In genomic region chr16:90084215-90084614, GRCh38 we compare ENCODE assay signal across 34 cellular contexts. TPM values are rescaled to one million over a fixed set of nuclear protein-coding genes. Genes with fewer than 3 reads are reported as not detected.
"Had no signal": no experiment of that assay in that cellular context is flagged by ENCODE, and none has a peak within 500 bp of the region (broad histone marks: within the 10 kb centered on the region; RNA-seq: fewer than 3 reads in every experiment).

No MANE protein-coding gene starts in this region.

- H3K27me3 ChIP-seq: gastrocnemius medialis, right atrium auricular region, thyroid gland had no signal

- DNase-seq: dorsolateral prefrontal cortex; effector CD4-positive, alpha-beta T cell; foreskin fibroblast; gastrocnemius medialis; head of caudate nucleus; mesenchymal stem cell; naive thymus-derived CD4-positive, alpha-beta T cell; nephron progenitor cell; nucleus accumbens; stimulated activated CD4-positive, alpha-beta T cell treated with anti-CD3 and anti-CD28 coated beads, Interleukin-12 subunit alpha, Interleukin-12 subunit beta, amount 100 ng/mL, for 4 hours; stimulated activated CD4-positive, alpha-beta T cell treated with anti-CD3 and anti-CD28 coated beads, Interleukin-1b, Interleukin-23, amount 100 ng/mL, for 48 hours; stimulated activated CD4-positive, alpha-beta T cell treated with anti-CD3 and anti-CD28 coated beads, Interleukin-4, amount 100 ng/mL, for 24 hours; stimulated activated naive CD4-positive, alpha-beta T cell treated with Interleukin-2 at 50 U/mL for 16 hours; stomach; thyroid gland had no signal

- H3K36me3 Mint-ChIP-seq: mesothelial cell of epicardium, type B pancreatic cell had no signal

- H3K9me3 Mint-ChIP-seq: mesothelial cell of epicardium; stimulated activated effector memory CD8-positive, alpha-beta T cell treated with anti-CD3 and anti-CD28 coated beads, Interleukin-12 subunit alpha, Interleukin-12 subunit beta, amount 100 ng/mL, for 72 hours; type B pancreatic cell had no signal

- H3K4me3 Mint-ChIP-seq: mesothelial cell of epicardium; nephron progenitor cell; stimulated activated effector memory CD8-positive, alpha-beta T cell treated with anti-CD3 and anti-CD28 coated beads, Interleukin-12 subunit alpha, Interleukin-12 subunit beta, amount 100 ng/mL, for 72 hours; type B pancreatic cell had no signal

- H3K9me3 ChIP-seq: gastrocnemius medialis, prostate gland, thyroid gland had no signal

- H3K4me2 ChIP-seq: smooth muscle cell had no signal

- H3K27ac Mint-ChIP-seq: mesothelial cell of epicardium; naive thymus-derived CD4-positive, alpha-beta T cell; nephron progenitor cell; stimulated activated effector memory CD8-positive, alpha-beta T cell treated with anti-CD3 and anti-CD28 coated beads, Interleukin-12 subunit alpha, Interleukin-12 subunit beta, amount 100 ng/mL, for 72 hours; type B pancreatic cell had no signal

- H3K4me1 ChIP-seq: gastrocnemius medialis, prostate gland, right atrium auricular region, thyroid gland had no signal

- ATAC-seq: esophagus mucosa; gastrocnemius medialis; left lobe of liver; naive thymus-derived CD4-positive, alpha-beta T cell; sciatic nerve; stimulated activated effector memory CD8-positive, alpha-beta T cell treated with anti-CD3 and anti-CD28 coated beads, Interleukin-12 subunit alpha, Interleukin-12 subunit beta, amount 100 ng/mL, for 72 hours had no signal

- H3K4me3 ChIP-seq: dorsolateral prefrontal cortex, gastrocnemius medialis, lung, prostate gland, right atrium auricular region, smooth muscle cell, stomach, thyroid gland had no signal

- FAIRE-seq: keratinocyte had no signal

- H3K27ac ChIP-seq: dorsolateral prefrontal cortex, epithelial cell of prostate, gastrocnemius medialis, prostate gland, right atrium auricular region, stomach, thyroid gland had no signal

- H3K36me3 ChIP-seq: gastrocnemius medialis, prostate gland, right atrium auricular region, stomach, thyroid gland had no signal

RNA-seq across cellular contexts. Expression of gene PRDM7, which starts 7.1 kb away (rescaled TPM):
- total RNA-seq: dorsolateral prefrontal cortex; esophagus mucosa; gastrocnemius medialis; glomerular endothelial cell; left lobe of liver; liver; lung; mesothelial cell of epicardium; mucosa of gallbladder; naive thymus-derived CD4-positive, alpha-beta T cell; osteocyte; right atrium auricular region; sciatic nerve; smooth muscle cell; stomach; subcutaneous adipose tissue; temporal lobe; thyroid gland; urinary bladder had no signal
- polyA plus RNA-seq: keratinocyte; liver; lung; naive thymus-derived CD4-positive, alpha-beta T cell; smooth muscle cell; stomach; urinary bladder had no signal
